Comparison of ENCODE assay signal across 23 cellular contexts in genomic region chrX:13599491-13599890, GRCh38. TPM values are rescaled to one million over a fixed set of nuclear protein-coding genes. Genes with fewer than 3 reads are reported as not detected.
A peak's percentile ranks its signal among the peaks of the same experiment; 100 is the strongest.
DNase-seq lines count a peak whose midpoint lies in the region; ATAC-seq, FAIRE-seq and TF ChIP-seq lines count a peak whose summit lies in the region.
"Had no signal": no experiment of that assay in that cellular context is flagged by ENCODE, and none has a peak within 500 bp of the region (broad histone marks: within the 10 kb centered on the region; RNA-seq: fewer than 3 reads in every experiment).

No MANE protein-coding gene starts in this region.

- POLR2A ChIA-PET in MCF 10A (lab: Yijun Ruan, JAX) (no interaction called here), PC-9 (lab: Charles Lee; ENCODE audit: unreplicated experiment) (no interaction called here)

- H3K9me3 ChIP-seq in mammary epithelial cell (replicated peaks; ENCODE audit: insufficient read depth, low read length) (no peaks in the 10 kb centered on the region), astrocyte (ENCODE audit: insufficient read depth, low read depth, low read length) (no peaks in the 10 kb centered on the region), PC-9 (ENCODE audit: insufficient read depth, low read depth) (no peaks in the 10 kb centered on the region)
- H3K9me3 ChIP-seq: Caco-2 had no signal

- no peaks in the 10 kb centered on the region for H3K79me2 ChIP-seq in mammary epithelial cell (ENCODE audit: insufficient read depth, low read length)
- no peaks in the 10 kb centered on the region for H3K79me2 ChIP-seq in astrocyte (ENCODE audit: insufficient read depth, low read length)
- H3K79me2 ChIP-seq in PC-9 (ENCODE audit: low read depth): no peaks in the 10 kb centered on the region

- H3K27ac Mint-ChIP-seq in MCF 10A (ENCODE audit: low read depth, unreplicated experiment): no peak overlapping the region
- H3K27ac Mint-ChIP-seq in astrocyte (ENCODE audit: unreplicated experiment): no peak overlapping the region
- H3K27ac Mint-ChIP-seq: CD4-positive, alpha-beta T cell had no signal

- CTCF ChIA-PET in mammary epithelial cell (lab: Charles Lee; ENCODE audit: low non-redundant PET): interaction anchor here (0.6 kb wide), 2 partner anchors 42 to 93 kb away, joined by 5 to 12 read pairs; no protein-coding TSS in a partner anchor
- CTCF ChIA-PET in MCF 10A (lab: Yijun Ruan, JAX): interaction anchor here (0.6 to 1.8 kb wide), 9 partner anchors 11 to 1737 kb away, joined by 3 to 5 read pairs (median 4); no protein-coding TSS in a partner anchor
- CTCF ChIA-PET in PC-9 (lab: Charles Lee): no interaction called here

- H3K27me3 Mint-ChIP-seq in MCF 10A (ENCODE audit: insufficient read depth, unreplicated experiment) (peaks cover 46% of the 10 kb centered on the region), astrocyte (ENCODE audit: low read depth, unreplicated experiment) (peaks cover 2% of the 10 kb centered on the region)

- no peaks in the 10 kb centered on the region for H3K9me3 Mint-ChIP-seq in MCF 10A (ENCODE audit: unreplicated experiment)
- no peaks in the 10 kb centered on the region for H3K9me3 Mint-ChIP-seq in astrocyte (ENCODE audit: unreplicated experiment)
- H3K9me3 Mint-ChIP-seq: CD4-positive, alpha-beta T cell had no signal

- H3F3A ChIP-seq in PC-9 (ENCODE audit: insufficient read depth, low read depth): no peaks in the 10 kb centered on the region

- H3K4me2 ChIP-seq in mammary epithelial cell (ENCODE audit: insufficient read depth, low read depth, low read length) (no peak overlapping the region), astrocyte (ENCODE audit: low read length) (no peak overlapping the region), PC-9 (no peak overlapping the region)

- H3K36me3 ChIP-seq in mammary epithelial cell (ENCODE audit: insufficient read depth, low read length) (no peaks in the 10 kb centered on the region), astrocyte (ENCODE audit: insufficient read depth, low read length) (no peaks in the 10 kb centered on the region), PC-9 (ENCODE audit: low read depth) (no peaks in the 10 kb centered on the region)

- intact Hi-C loops in mammary epithelial cell (cut with micrococcal nuclease) (no loop called here), MCF 10A (cut with micrococcal nuclease) (no loop called here), PC-9 (cut with micrococcal nuclease; ENCODE audit: unreplicated experiment) (no loop called here)

- ATAC-seq in omental fat pad (ENCODE audit: low FRiP score) (peak; percentile 33), HG03045 (IDR thresholded peaks at IDR 0.05; ENCODE audit: unreplicated experiment) (no peak)

- peak; percentile 96 for FAIRE-seq in astrocyte (lab: Jason Lieb, UNC)

- DNase-seq in mammary epithelial cell (peak; percentile 38), MCF 10A (ENCODE audit: unreplicated experiment) (no peak), astrocyte (ENCODE audit: low read depth) (no peak), epithelial cell of esophagus (ENCODE audit: low read depth) (peak; percentile 26), omental fat pad (ENCODE audit: low spot score) (no peak), HCEC 1CT (no peak), PC-9 (no peak)
- DNase-seq: CD4-positive, alpha-beta T cell; GF-D8; NCI-H1417 treated with DMSO at 0.1 percent for 48 hours; NCI-H1930; NCI-H226 had no signal

- no peaks in the 10 kb centered on the region for H3K36me3 Mint-ChIP-seq in MCF 10A (ENCODE audit: insufficient read depth, unreplicated experiment)
- H3K36me3 Mint-ChIP-seq in astrocyte (ENCODE audit: low read depth, unreplicated experiment): no peaks in the 10 kb centered on the region

- no peak overlapping the region for H2AFZ ChIP-seq in mammary epithelial cell (ENCODE audit: low read depth, low read length)
- H2AFZ ChIP-seq in astrocyte (ENCODE audit: low read depth, low read length): no peak overlapping the region
- H2AFZ ChIP-seq in PC-9: no peak overlapping the region
- H2AFZ ChIP-seq: GM23248 had no signal

- no peaks in the 10 kb centered on the region for H3K4me1 Mint-ChIP-seq in MCF 10A (ENCODE audit: insufficient read depth, unreplicated experiment)
- peaks cover 2% of the 10 kb centered on the region for H3K4me1 Mint-ChIP-seq in astrocyte (ENCODE audit: low read depth, unreplicated experiment)

- H3K9me2 ChIP-seq in PC-9 (ENCODE audit: insufficient read depth): no peaks in the 10 kb centered on the region

- no peak overlapping the region for H3K4me3 ChIP-seq in mammary epithelial cell (replicated peaks in 1 of 3; ENCODE audit: insufficient read depth in 1 of 3, low read depth in 2 of 3, low read length in 3 of 3)
- H3K4me3 ChIP-seq in astrocyte (ENCODE audit: insufficient read depth, low read depth, low read length): no peak overlapping the region
- H3K4me3 ChIP-seq in epithelial cell of esophagus (ENCODE audit: low read length): no peak overlapping the region
- no peak overlapping the region for H3K4me3 ChIP-seq in PC-9
- H3K4me3 ChIP-seq: GM23248 had no signal

- H3K27ac ChIP-seq in mammary epithelial cell (ENCODE audit: insufficient read depth, low read depth, low read length): no peak overlapping the region
- H3K27ac ChIP-seq in astrocyte (ENCODE audit: low read depth, low read length): no peak overlapping the region
- no peak overlapping the region for H3K27ac ChIP-seq in PC-9
- H3K27ac ChIP-seq: 22Rv1, GM23248, HL-60 had no signal

- H4K20me1 ChIP-seq in mammary epithelial cell (ENCODE audit: insufficient read depth, low read length): no peaks in the 10 kb centered on the region
- H4K20me1 ChIP-seq in astrocyte (ENCODE audit: insufficient read depth, low read length): no peaks in the 10 kb centered on the region
- no peaks in the 10 kb centered on the region for H4K20me1 ChIP-seq in PC-9 (ENCODE audit: insufficient read depth)

- no peak overlapping the region for H3K4me3 Mint-ChIP-seq in MCF 10A (ENCODE audit: unreplicated experiment)
- no peak overlapping the region for H3K4me3 Mint-ChIP-seq in astrocyte (ENCODE audit: unreplicated experiment)
- H3K4me3 Mint-ChIP-seq: CD4-positive, alpha-beta T cell had no signal

- in situ Hi-C loops in mammary epithelial cell (cut with MboI; ENCODE audit: low sequenced_read_pairs in 2 of 2): no loop called here

- WGBS in mammary epithelial cell (ENCODE audit: low coverage, missing lambda C conversion rate): 95% methylated on average over 1 of the region's 1 CpG

- H3K9ac ChIP-seq in mammary epithelial cell (ENCODE audit: insufficient read depth, low read length): no peak overlapping the region
- no peak overlapping the region for H3K9ac ChIP-seq in astrocyte (ENCODE audit: low read length)
- H3K9ac ChIP-seq: GM23248 had no signal

- H3K27me3 ChIP-seq in mammary epithelial cell (ENCODE audit: insufficient read depth, low read length) (peaks cover 7% of the 10 kb centered on the region), astrocyte (ENCODE audit: insufficient read depth, low read length) (no peaks in the 10 kb centered on the region), PC-9 (ENCODE audit: insufficient read depth, low read depth) (no peaks in the 10 kb centered on the region)

- dilution Hi-C loops in mammary epithelial cell (cut with HindIII; ENCODE audit: low sequenced_read_pairs): no loop called here

- H3K4me1 ChIP-seq in mammary epithelial cell (ENCODE audit: insufficient read depth, low read length) (no peaks in the 10 kb centered on the region), astrocyte (ENCODE audit: insufficient read depth, low read length) (no peaks in the 10 kb centered on the region), PC-9 (replicated peaks; ENCODE audit: insufficient read depth) (no peaks in the 10 kb centered on the region)
- H3K4me1 ChIP-seq: Caco-2 had no signal

- TF ChIP-seq CTCF in mammary epithelial cell (conservative IDR thresholded peaks at IDR 0.05 in 1 of 2, IDR thresholded peaks at IDR 0.05 in 1 of 2; ENCODE audit: extremely low read depth in 1 of 2, insufficient read depth in 1 of 2, low read depth in 1 of 2, low read length in 2 of 2) (no peak), MCF 10A (IDR thresholded peaks at IDR 0.05; ENCODE audit: unreplicated experiment) (no peak), astrocyte (IDR thresholded peaks at IDR 0.05; ENCODE audit: insufficient read depth, low read depth, low read length) (no peak), epithelial cell of esophagus (IDR thresholded peaks at IDR 0.05; ENCODE audit: insufficient read depth, low read depth, low read length, missing control alignments) (no peak), omental fat pad (IDR thresholded peaks at IDR 0.05) (no peak), PC-9 (conservative IDR thresholded peaks at IDR 0.05) (no peak)

- BruUV-seq in mammary epithelial cell (replicated peaks; lab: Mats Ljungman, UMichigan) (no TSS peak), MCF 10A (replicated peaks; lab: Mats Ljungman, UMichigan) (no TSS peak), PC-9 (replicated peaks; lab: Mats Ljungman, UMichigan) (no TSS peak)

RNA-seq across cellular contexts. Expression of gene EGFL6, which starts 30.1 kb away (rescaled TPM):
- total RNA-seq in mammary epithelial cell: 1 to 10 TPM in 1 of 2 donors, under 1 TPM in 1; 0.24 to 1.2 TPM
- polyA plus RNA-seq in mammary epithelial cell: 0.11 TPM
- polyA minus RNA-seq in mammary epithelial cell: not detected
- total RNA-seq in MCF 10A (2022): not detected in 2 replicates
- total RNA-seq in astrocyte: 0.18 TPM in 1 of 2 replicates, not detected in the other
- 1 to 10 TPM in 2 of 4 donors, under 1 TPM in 1, not detected in 1; 0.63 to 4.2 (median 1.2) TPM for total RNA-seq in omental fat pad
- not detected in 2 replicates for total RNA-seq in PC-9 (2021)
- total RNA-seq: CD4-positive, alpha-beta T cell; GM23248; HT1080; IMR-90; M059J; SK-MEL-5 had no signal
- polyA plus RNA-seq: AG04450, BJ, GM23248, IMR-90 had no signal

RNA-seq across cellular contexts. Expression of gene TCEANC, which starts 53.5 kb away (rescaled TPM):
- total RNA-seq in mammary epithelial cell (1 to 10 TPM; 3.9 to 4.2 TPM), MCF 10A (2022) (4.0 TPM in 2 replicates), astrocyte (1.0 and 2.3 TPM in 2 replicates), omental fat pad (1 to 10 TPM; 2.4 to 3.9 (median 3.6) TPM), PC-9 (2021) (0.96 and 1.2 TPM in 2 replicates)
- polyA plus RNA-seq in mammary epithelial cell: 0.69 TPM
- polyA minus RNA-seq in mammary epithelial cell: not detected

Comparison
In these comparisons a context has a peak if more than half of its experiments do, and no peak if none do; other contexts are left out.
1. DNase-seq: peak in mammary epithelial cell (single experiment) and epithelial cell of esophagus (single experiment); none in MCF 10A (single experiment), astrocyte (single experiment), omental fat pad (single experiment), HCEC 1CT (single experiment) and PC-9 (0 of 2).